Comparison of ENCODE assay signal across 19 cellular contexts in the genomic region with DNA sequence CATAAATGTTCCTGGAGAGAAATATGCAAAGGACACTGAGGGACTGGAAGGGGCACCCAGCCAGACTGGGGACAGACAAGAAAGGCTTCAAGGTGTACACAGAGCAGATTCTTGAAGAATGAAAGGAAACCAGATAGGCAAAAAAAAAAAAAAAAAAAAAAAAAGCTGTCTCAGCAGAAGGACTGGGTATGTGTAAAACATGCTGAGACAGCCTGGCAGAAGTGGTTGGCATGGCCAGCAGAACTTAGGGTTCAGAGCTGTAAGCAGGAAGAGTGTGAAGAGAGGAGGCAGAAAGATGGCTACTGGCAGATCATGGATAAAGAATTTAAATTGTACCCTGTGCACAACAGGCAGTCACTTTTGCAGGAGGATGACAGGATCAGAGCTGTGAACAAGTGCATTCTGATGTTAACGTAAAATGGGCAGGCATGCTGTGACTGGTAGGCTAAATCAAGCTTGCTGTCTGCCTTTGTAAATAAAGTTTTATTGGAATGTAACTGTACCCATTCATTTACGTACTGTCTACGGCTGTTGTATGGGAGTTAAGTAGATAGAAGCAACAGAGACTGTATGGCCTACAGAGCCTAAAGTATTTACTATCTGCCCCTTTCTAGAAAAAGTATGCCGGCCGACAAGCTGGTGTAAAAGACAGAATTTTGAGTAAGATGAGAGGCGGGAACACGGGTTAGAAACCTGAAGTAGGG.
"Had no signal": no experiment of that assay in that cellular context is flagged by ENCODE, and none has a peak within 500 bp of the region (broad histone marks: within the 10 kb centered on the region; RNA-seq: fewer than 3 reads in every experiment).

No MANE protein-coding gene starts in this region.

- H3K27me3 ChIP-seq: ascending aorta, esophagus squamous epithelium, neutrophil, pancreas, spleen, thyroid gland had no signal

- FAIRE-seq: endothelial cell of umbilical vein, pancreas had no signal

- DNase-seq: activated B cell treated with CpG ODN at 0.5 μM for 24 hours; activated CD4-positive, alpha-beta T cell treated with anti-CD3 and anti-CD28 coated beads for 4 hours; activated CD8-positive, alpha-beta T cell treated with anti-CD3 and anti-CD28 coated beads, Interleukin-2, amount 10 ng/mL, durations not matched to agents 7 days and 5 days; activated effector memory CD4-positive, alpha-beta T cell treated with anti-CD3 and anti-CD28 coated beads, Interleukin-2, amount 50 U/mL, for 16 hours; activated naive CD4-positive, alpha-beta T cell treated with anti-CD3 and anti-CD28 coated beads, Interleukin-2, amount 50 U/mL, for 16 hours; activated T-cell treated with anti-CD3 and anti-CD28 coated beads, Interleukin-2, amount 50 U/mL, for 4 hours; effector CD8-positive, alpha-beta T cell; esophagus squamous epithelium; mesendoderm; natural killer cell; pancreas; spleen; stimulated activated CD4-positive, alpha-beta T cell treated with anti-CD3 and anti-CD28 coated beads, Interleukin-4, amount 100 ng/mL, for 4 hours; stimulated activated naive CD4-positive, alpha-beta T cell; thyroid gland had no signal

- H3K27ac Mint-ChIP-seq: activated B cell treated with CpG ODN at 0.5 μM for 24 hours; activated CD8-positive, alpha-beta T cell treated with anti-CD3 and anti-CD28 coated beads, Interleukin-2, amount 10 ng/mL, durations not matched to agents 7 days and 5 days; natural killer cell had no signal

- H3K9me3 ChIP-seq: ascending aorta, esophagus squamous epithelium, neutrophil, pancreas, thyroid gland had no signal

- H3K9me3 Mint-ChIP-seq: activated B cell treated with CpG ODN at 0.5 μM for 24 hours; activated T-cell treated with anti-CD3 and anti-CD28 coated beads, Interleukin-2, amount 50 U/mL, for 4 hours; natural killer cell had no signal

- ATAC-seq: activated CD8-positive, alpha-beta T cell treated with anti-CD3 and anti-CD28 coated beads, Interleukin-2, amount 10 ng/mL, durations not matched to agents 7 days and 5 days; activated T-cell treated with anti-CD3 and anti-CD28 coated beads, Interleukin-2, amount 50 U/mL, for 4 hours; natural killer cell; pancreas had no signal

- H3K4me3 Mint-ChIP-seq: activated B cell treated with CpG ODN at 0.5 μM for 24 hours; activated CD8-positive, alpha-beta T cell treated with anti-CD3 and anti-CD28 coated beads, Interleukin-2, amount 10 ng/mL, durations not matched to agents 7 days and 5 days; activated T-cell treated with anti-CD3 and anti-CD28 coated beads, Interleukin-2, amount 50 U/mL, for 4 hours; natural killer cell had no signal

- H3K4me1 ChIP-seq: ascending aorta, esophagus squamous epithelium, pancreas, thyroid gland had no signal

- H3K27ac ChIP-seq: ascending aorta, coronary artery, esophagus squamous epithelium, neutrophil, pancreas, spleen, thyroid gland had no signal

- H3K4me3 ChIP-seq: ascending aorta, coronary artery, esophagus squamous epithelium, pancreas, spleen, thyroid gland had no signal

- H3K27me3 Mint-ChIP-seq: activated B cell treated with CpG ODN at 0.5 μM for 24 hours had no signal
